In genomic region chr12:11746024-11746771, GRCh38 we compare ENCODE assay signal across 1 cellular context.
TF ChIP-seq lines count a peak whose summit lies in the region.

No MANE protein-coding gene starts in this region.

TF ChIP-seq in GM12878, 131 proteins besides CTCF, POLR2A, EP300 and RAD21 (continued from another document and continues in another):
- 0 out of 2 replicates have a peak, but pooled peaks have one; percentile 70 for TF ChIP-seq WRNIP1 (IDR thresholded peaks at IDR 0.05; ENCODE audit: borderline replicate concordance, low read depth, low read length)
- TF ChIP-seq NFXL1 (IDR thresholded peaks at IDR 0.05; ENCODE audit: borderline replicate concordance), result no peak
- TF ChIP-seq ZNF592 (IDR thresholded peaks at IDR 0.05), result peak; percentile 88; the same call in 1 of the 2 replicates
- TF ChIP-seq BCLAF1 (IDR thresholded peaks at IDR 0.05), result no peak
- no peak for TF ChIP-seq IRF5 (IDR thresholded peaks at IDR 0.05; ENCODE audit: borderline replicate concordance)
- no peak for TF ChIP-seq SMAD5 (IDR thresholded peaks at IDR 0.05; ENCODE audit: low read depth)
- peak; percentile 56 to 65; a peak in 3 of 4 replicates for TF ChIP-seq BHLHE40 (IDR thresholded peaks at IDR 0.05; ENCODE audit: borderline replicate concordance in 1 of 2, low read depth in 2 of 2, low read length in 1 of 2)
- no peak for TF ChIP-seq HCFC1 (IDR thresholded peaks at IDR 0.05; ENCODE audit: low read length)
- TF ChIP-seq KAT2A (conservative IDR thresholded peaks at IDR 0.05; ENCODE audit: control insufficient read depth, low read depth, low read length), result no peak
- TF ChIP-seq YBX1 (IDR thresholded peaks at IDR 0.05), result no peak
- no peak for TF ChIP-seq NRF1 (conservative IDR thresholded peaks at IDR 0.05; ENCODE audit: low read depth, low read length)
- TF ChIP-seq ZBTB40 (IDR thresholded peaks at IDR 0.05; ENCODE audit: borderline replicate concordance), result no peak
- TF ChIP-seq CREM (IDR thresholded peaks at IDR 0.05; ENCODE audit: low read depth), result peak; percentile 87
- TF ChIP-seq BACH1 (IDR thresholded peaks at IDR 0.05; ENCODE audit: borderline replicate concordance), result no peak
- no peak for TF ChIP-seq ESRRA (IDR thresholded peaks at IDR 0.05; ENCODE audit: low read length)
- peak; percentile 51; the same call in 1 of the 2 replicates for TF ChIP-seq PML (IDR thresholded peaks at IDR 0.05; ENCODE audit: low read length)
- TF ChIP-seq STAT3 (IDR thresholded peaks at IDR 0.05; ENCODE audit: low read depth, low read length), result no peak
- no peak; the same call in 1 of the 2 replicates for TF ChIP-seq USF2 (IDR thresholded peaks at IDR 0.05; ENCODE audit: borderline replicate concordance, low read depth, low read length)
- peak; percentile 94 for TF ChIP-seq ZBED1 (IDR thresholded peaks at IDR 0.05; ENCODE audit: borderline replicate concordance)
- TF ChIP-seq SPI1 (IDR thresholded peaks at IDR 0.05; ENCODE audit: borderline replicate concordance, insufficient read depth, low read depth, low read length), result peak; percentile 24; the same call in 1 of the 2 replicates
- TF ChIP-seq ZZZ3 (IDR thresholded peaks at IDR 0.05; ENCODE audit: control insufficient read depth, insufficient read length, low read depth), result no peak
- peak; percentile 67; the same call in 1 of the 2 replicates for TF ChIP-seq TCF3 (IDR thresholded peaks at IDR 0.05; ENCODE audit: borderline replicate concordance, insufficient read depth, low read depth, low read length)
- no peak for TF ChIP-seq SUZ12 (IDR thresholded peaks at IDR 0.05; ENCODE audit: unreplicated experiment)
- no peak for TF ChIP-seq NFYA (IDR thresholded peaks at IDR 0.05; ENCODE audit: borderline replicate concordance, low read depth, low read length)
- no peak for TF ChIP-seq HSF1 (IDR thresholded peaks at IDR 0.05; ENCODE audit: low read depth, low read length)
- TF ChIP-seq CEBPZ (IDR thresholded peaks at IDR 0.05; ENCODE audit: low read depth, low read length), result no peak
- peak; percentile 65; the same call in 1 of the 2 replicates for TF ChIP-seq GATAD2B (conservative IDR thresholded peaks at IDR 0.05; ENCODE audit: low read depth)
- peak; percentile 89 for TF ChIP-seq ATF7 (IDR thresholded peaks at IDR 0.05; ENCODE audit: low read depth)
- TF ChIP-seq SUPT20H (IDR thresholded peaks at IDR 0.05; ENCODE audit: borderline replicate concordance, control insufficient read depth, low read depth, low read length), result no peak
- no peak for TF ChIP-seq E4F1 (IDR thresholded peaks at IDR 0.05; ENCODE audit: borderline replicate concordance, partially characterized antibody)
- no peak for TF ChIP-seq JUND (IDR thresholded peaks at IDR 0.05; ENCODE audit: low read depth, low read length)
- peak; percentile 42; the same call in 1 of the 2 replicates for TF ChIP-seq RAD51 (IDR thresholded peaks at IDR 0.05)
- TF ChIP-seq ETV6 (conservative IDR thresholded peaks at IDR 0.05 in 1 of 2, IDR thresholded peaks at IDR 0.05 in 1 of 2; ENCODE audit: borderline replicate concordance in 1 of 2, low read depth in 1 of 2), result peak in 1 of 2 experiments; percentile 84; a peak in 2 of 4 replicates
- TF ChIP-seq POLR2AphosphoS5 (IDR thresholded peaks at IDR 0.05; ENCODE audit: low read length), result peak; percentile 79
- no peak for TF ChIP-seq STAT1 (conservative IDR thresholded peaks at IDR 0.05)
- TF ChIP-seq SMAD1 (IDR thresholded peaks at IDR 0.05; ENCODE audit: low read depth, partially characterized antibody), result peak; percentile 66
- peak; percentile 58; the same call in 1 of the 2 replicates for TF ChIP-seq CREB1 (IDR thresholded peaks at IDR 0.05; ENCODE audit: low read depth)
- peak; percentile 98 for TF ChIP-seq RUNX3 (IDR thresholded peaks at IDR 0.05; ENCODE audit: low read length)
- no peak for TF ChIP-seq SREBF1 (IDR thresholded peaks at IDR 0.05; ENCODE audit: low read length)
